ENCODE assay signal across 8 cellular contexts in genomic region chr2:231709981-231710750, GRCh38. TPM values are rescaled to one million over a fixed set of nuclear protein-coding genes. Genes with fewer than 3 reads are reported as not detected.
DNase-seq lines count a peak whose midpoint lies in the region; ATAC-seq and TF ChIP-seq lines count a peak whose summit lies in the region.

No MANE protein-coding gene starts in this region.

- peak overlapping the region; percentile 90 for H3K4me2 ChIP-seq in DOHH2 (ENCODE audit: low read length)
- H3K4me2 ChIP-seq in GM23338 = peak overlapping the region; percentile 100

- TF ChIP-seq CTCF in DOHH2 (IDR thresholded peaks at IDR 0.05; ENCODE audit: low read depth, low read length, poor library complexity, severe bottlenecking) (no peak), GM23338 (conservative IDR thresholded peaks at IDR 0.05; ENCODE audit: low read depth in 2 of 2) (peak in 1 of 2 experiments; percentile 59; a peak in 3 of 4 replicates), WTC11 (IDR thresholded peaks at IDR 0.05) (peak; percentile 71), spleen (IDR thresholded peaks at IDR 0.05 in 8 of 11, conservative IDR thresholded peaks at IDR 0.05 in 3 of 11) (peak in 8 of 11 experiments; percentile 53 to 98 (median 93))

- peaks cover 75% of the 10 kb centered on the region for H3K36me3 ChIP-seq in DOHH2 (ENCODE audit: control insufficient read depth, low read length)
- H3K36me3 ChIP-seq in GM23338 (ENCODE audit: insufficient read depth) = peaks cover 29% of the 10 kb centered on the region
- peaks cover 0 to 36% (median 18%) of the 10 kb centered on the region in 6 donors for H3K36me3 ChIP-seq in spleen

- peak in 2 of 3 donors; percentile 70 to 72 for TF ChIP-seq POLR2A in spleen (IDR thresholded peaks at IDR 0.05)

- peaks cover 57% of the 10 kb centered on the region for H3K36me3 Mint-ChIP-seq in GM23338 (ENCODE audit: low read depth)
- peaks cover 41% of the 10 kb centered on the region for H3K36me3 Mint-ChIP-seq in WTC11

- peaks cover 32% of the 10 kb centered on the region for H3K4me1 Mint-ChIP-seq in GM23338
- peaks cover 39% of the 10 kb centered on the region for H3K4me1 Mint-ChIP-seq in WTC11

- H4K20me1 ChIP-seq in DOHH2 (ENCODE audit: control insufficient read depth, insufficient read depth, low read depth, low read length) (peaks cover 18% of the 10 kb centered on the region), GM23338 (replicated peaks; ENCODE audit: insufficient read depth) (peaks cover 17% of the 10 kb centered on the region)

- POLR2A ChIA-PET in WTC11 (lab: Charles Lee) = interaction anchor here (1.0 to 4.8 kb wide), 7 partner anchors 15 to 97 kb away, joined by 4 to 71 read pairs (median 9); no protein-coding TSS in a partner anchor

- ATAC-seq in GM23338 = no peak; the same call in 2 of the 3 replicates
- no peak for ATAC-seq in WTC11
- no peak for ATAC-seq in HG03439 (IDR thresholded peaks at IDR 0.05; ENCODE audit: unreplicated experiment)

- H3K9me3 ChIP-seq in DOHH2 (ENCODE audit: control insufficient read depth, insufficient read depth, low read length) (no peaks in the 10 kb centered on the region), spleen (no peaks in the 10 kb centered on the region)

- H3K9me2 ChIP-seq in DOHH2 (replicated peaks; ENCODE audit: control insufficient read depth, low read length) = no peaks in the 10 kb centered on the region
- H3K9me2 ChIP-seq in GM23338 (ENCODE audit: insufficient read depth) = no peaks in the 10 kb centered on the region

- peak; percentile 67 for DNase-seq in GM23338 (ENCODE audit: low spot score)
- DNase-seq in NCI-H1105 treated with DMSO at 0.1 percent for 48 hours (lab: John Stamatoyannopoulos, UW) = peak; percentile 60
- peak; percentile 76 for DNase-seq in WTC11 (ENCODE audit: low spot score)
- peak in 56 of 61 donors; percentile 30 to 89 (median 70) for DNase-seq in caudate nucleus (lab: John Stamatoyannopoulos, UW)
- peak; percentile 91 for DNase-seq in islet precursor cell
- peak; percentile 97 for DNase-seq in spleen

- H3K27ac ChIP-seq in DOHH2 (ENCODE audit: low read depth, low read length) (peak overlapping the region; percentile 97), GM23338 (ENCODE audit: low read depth) (peak overlapping the region; percentile 99), caudate nucleus (ENCODE audit: low read depth, low read length) (peak overlapping the region; percentile 95), spleen (peak overlapping the region; percentile 94 to 100 (median 100))

- peaks cover 22% of the 10 kb centered on the region for H3K9me3 Mint-ChIP-seq in GM23338
- H3K9me3 Mint-ChIP-seq in WTC11 = no peaks in the 10 kb centered on the region

- H3K4me1 ChIP-seq in DOHH2 (ENCODE audit: control insufficient read depth, low read length) (peaks cover 46% of the 10 kb centered on the region), GM23338 (ENCODE audit: insufficient read depth) (peaks cover 38% of the 10 kb centered on the region), spleen (peaks cover 34 to 70% (median 55%) of the 10 kb centered on the region in 6 donors)

- WGBS in spleen, 5 donors = 0 to 1% (median 0%) methylated on average over 12 to 100 of the region's 100 CpGs

- no peak overlapping the region for H2AFZ ChIP-seq in GM23338

- intact Hi-C loops in spleen (cut with DNase I; ENCODE audit: low total_unique reads) = loop anchor here (5.0 to 10.0 kb wide), 2 partner anchors 45 to 98 kb away; no protein-coding TSS in a partner anchor

- peak overlapping the region; percentile 95 for H3K4me3 ChIP-seq in DOHH2 (ENCODE audit: low read length)
- H3K4me3 ChIP-seq in GM23338 = peak overlapping the region; percentile 88
- peak overlapping the region; percentile 74 to 96 (median 90) for H3K4me3 ChIP-seq in spleen

- H3K79me2 ChIP-seq in DOHH2 (ENCODE audit: control insufficient read depth, low read length) (peaks cover 66% of the 10 kb centered on the region), GM23338 (replicated peaks; ENCODE audit: insufficient read depth) (peaks cover 68% of the 10 kb centered on the region)

- H3F3A ChIP-seq in DOHH2 (ENCODE audit: control insufficient read depth, insufficient read depth) (peaks cover 55% of the 10 kb centered on the region), GM23338 (replicated peaks; ENCODE audit: low read depth) (peaks cover 52% of the 10 kb centered on the region)

- H3K27me3 ChIP-seq in DOHH2 (ENCODE audit: control insufficient read depth, low read length) (no peaks in the 10 kb centered on the region), GM23338 (ENCODE audit: insufficient read depth) (no peaks in the 10 kb centered on the region), spleen (replicated peaks in 1 of 7) (no peaks in the 10 kb centered on the region)

- peaks cover 70% of the 10 kb centered on the region for H3K27me3 Mint-ChIP-seq in GM23338 (ENCODE audit: insufficient read depth, low read depth, poor library complexity)
- H3K27me3 Mint-ChIP-seq in WTC11 (ENCODE audit: low read depth) = peaks cover 5% of the 10 kb centered on the region; the same call in 1 of the 2 replicates

- H3K27ac Mint-ChIP-seq in GM23338 = peak overlapping the region; percentile 99
- peak overlapping the region; percentile 91 for H3K27ac Mint-ChIP-seq in WTC11

- H3K4me3 Mint-ChIP-seq in GM23338 (peak overlapping the region; percentile 95), WTC11 (peak overlapping the region; percentile 93)

- CTCF ChIA-PET in WTC11 (lab: Charles Lee) = interaction anchor here (0.5 to 0.7 kb wide), 3 partner anchors 35 to 76 kb away, joined by 3 to 4 read pairs (median 3); partner anchors contain the start of gene COPS7B

TF ChIP-seq in GM23338, 12 proteins besides CTCF, POLR2A, EP300 and RAD21:
- TF ChIP-seq JUNB (IDR thresholded peaks at IDR 0.05; ENCODE audit: unreplicated experiment) (no peak), POLR2AphosphoS5 (IDR thresholded peaks at IDR 0.05; ENCODE audit: low read depth) (peak; percentile 51)

TF ChIP-seq in WTC11, 78 proteins besides CTCF, POLR2A, EP300 and RAD21 (continues in another document):
- TF ChIP-seq NR2C2 (CRISPR knock-in tag; IDR thresholded peaks at IDR 0.05) = no peak
- TF ChIP-seq TEAD1 (CRISPR knock-in tag; IDR thresholded peaks at IDR 0.05) = no peak
- TF ChIP-seq ZNF219 (CRISPR knock-in tag; IDR thresholded peaks at IDR 0.05; ENCODE audit: borderline replicate concordance) = 0 out of 2 replicates have a peak, but pooled peaks have one; percentile 36
- TF ChIP-seq IRF2 (CRISPR knock-in tag; IDR thresholded peaks at IDR 0.05; ENCODE audit: borderline replicate concordance, low read depth) = no peak
- no peak; the same call in 1 of the 2 replicates for TF ChIP-seq PRRX2 (CRISPR knock-in tag; IDR thresholded peaks at IDR 0.05)
- no peak for TF ChIP-seq ZBTB21 (CRISPR knock-in tag; IDR thresholded peaks at IDR 0.05; ENCODE audit: borderline replicate concordance)
- TF ChIP-seq, protein P1, sequence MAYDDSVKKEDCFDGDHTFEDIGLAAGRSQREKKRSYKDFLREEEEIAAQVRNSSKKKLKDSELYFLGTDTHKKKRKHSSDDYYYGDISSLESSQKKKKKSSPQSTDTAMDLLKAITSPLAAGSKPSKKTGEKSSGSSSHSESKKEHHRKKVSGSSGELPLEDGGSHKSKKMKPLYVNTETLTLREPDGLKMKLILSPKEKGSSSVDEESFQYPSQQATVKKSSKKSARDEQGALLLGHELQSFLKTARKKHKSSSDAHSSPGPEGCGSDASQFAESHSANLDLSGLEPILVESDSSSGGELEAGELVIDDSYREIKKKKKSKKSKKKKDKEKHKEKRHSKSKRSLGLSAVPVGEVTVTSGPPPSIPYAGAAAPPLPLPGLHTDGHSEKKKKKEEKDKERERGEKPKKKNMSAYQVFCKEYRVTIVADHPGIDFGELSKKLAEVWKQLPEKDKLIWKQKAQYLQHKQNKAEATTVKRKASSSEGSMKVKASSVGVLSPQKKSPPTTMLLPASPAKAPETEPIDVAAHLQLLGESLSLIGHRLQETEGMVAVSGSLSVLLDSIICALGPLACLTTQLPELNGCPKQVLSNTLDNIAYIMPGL (CRISPR knock-in tag; IDR thresholded peaks at IDR 0.05) = 0 out of 2 replicates have a peak, but pooled peaks have one; percentile 39
- TF ChIP-seq SP1 (CRISPR knock-in tag; conservative IDR thresholded peaks at IDR 0.05) = peak; percentile 61; the same call in 1 of the 2 replicates
- TF ChIP-seq ZNF425 (CRISPR knock-in tag; conservative IDR thresholded peaks at IDR 0.05) = no peak
- no peak for TF ChIP-seq MXD4 (CRISPR knock-in tag; IDR thresholded peaks at IDR 0.05; ENCODE audit: borderline replicate concordance)
- TF ChIP-seq E2F1 (CRISPR knock-in tag; IDR thresholded peaks at IDR 0.05) = no peak
- peak; percentile 51; the same call in 1 of the 2 replicates for TF ChIP-seq ETV6 (CRISPR knock-in tag; IDR thresholded peaks at IDR 0.05)

RNA-seq across cellular contexts. Expression of gene PTMA, which starts 1.8 kb away (rescaled TPM):
- 1,861 and 2,007 TPM in 2 replicates for total RNA-seq in GM23338 (2014; rRNA removed; shearing (Covaris generic))
- polyA plus RNA-seq in GM23338 (2016; fragmentation: Nextera tagmentation; extraction: Ambion mirVana) = 8,990 and 10,188 TPM in 2 replicates
- 2,164 to 2,284 TPM (median 2,200 TPM) in 3 replicates for total RNA-seq in WTC11 (2021)
- total RNA-seq in spleen = 100 to 1,000 TPM; 509 to 901 (median 767) TPM
- polyA plus RNA-seq in spleen = 1,000 to 10,000 TPM; 1,653 to 2,114 (median 1,725) TPM
